ENCODE assay signal across 8 cellular contexts in genomic region chr18:35756506-35757117, GRCh38.
DNase-seq lines count a peak whose midpoint lies in the region; ATAC-seq and TF ChIP-seq lines count a peak whose summit lies in the region.

No MANE protein-coding gene starts in this region.

- peaks cover 8% of the 10 kb centered on the region; the same call in 1 of the 2 replicates for H3K4me1 ChIP-seq in H9 (ENCODE audit: insufficient read depth, low read length)

- no peak overlapping the region for H2BK20ac ChIP-seq in H9 (ENCODE audit: low read depth, low read length, poor library complexity, severe bottlenecking)

- H4K8ac ChIP-seq in H9 (replicated peaks; ENCODE audit: insufficient read length, low read depth, low read length): no peak overlapping the region

- no peak overlapping the region for H3K18ac ChIP-seq in H9 (ENCODE audit: insufficient read length, low read depth, low read length)

- H4K91ac ChIP-seq in H9 (ENCODE audit: insufficient read length, low read depth, low read length): no peak overlapping the region

- no peaks in the 10 kb centered on the region for H3K9me3 ChIP-seq in H9 (ENCODE audit: control insufficient read depth, low read depth, low read length)

- no peak overlapping the region for H3K4me3 Mint-ChIP-seq in H9
- H3K4me3 Mint-ChIP-seq in MCF 10A (ENCODE audit: unreplicated experiment): no peak overlapping the region

- H3K56ac ChIP-seq in H9 (ENCODE audit: insufficient read length, low read depth, low read length): no peak overlapping the region

- no peak overlapping the region for H2BK120ac ChIP-seq in H9 (ENCODE audit: low read depth, low read length, poor library complexity, severe bottlenecking)

- H3K27me3 ChIP-seq in H9 (ENCODE audit: insufficient read depth, low read length): no peaks in the 10 kb centered on the region

- CTCF ChIA-PET in MCF 10A (lab: Yijun Ruan, JAX): interaction anchor here (0.6 to 8.5 kb wide), 34 partner anchors 9 to 525 kb away, joined by 3 to 118 read pairs (median 4); no protein-coding TSS in a partner anchor

- H3K36me3 Mint-ChIP-seq in H9 (ENCODE audit: insufficient read depth in 1 of 3, low read depth in 3 of 3) (peaks cover 22 to 57% (median 40%) of the 10 kb centered on the region in 3 experiments), MCF 10A (ENCODE audit: insufficient read depth, unreplicated experiment) (no peaks in the 10 kb centered on the region)

- POLR2A ChIA-PET in MCF 10A (lab: Yijun Ruan, JAX): interaction anchor here (0.6 to 1.0 kb wide), 3 partner anchors 216 to 372 kb away, joined by 3 to 5 read pairs (median 4); partner anchors contain the start of genes RMP24 and SLC39A6

- H4K5ac ChIP-seq in H9 (ENCODE audit: insufficient read length, low read depth, low read length): no peak overlapping the region

- no peak overlapping the region for H2AFZ ChIP-seq in H9 (ENCODE audit: low read length)

- H3K23ac ChIP-seq in H9 (ENCODE audit: insufficient read length, low read depth, low read length): no peak overlapping the region

- intact Hi-C loops in MCF 10A (cut with micrococcal nuclease): loop anchor here (2.0 to 10.0 kb wide), 5 partner anchors 261 to 1001 kb away; no protein-coding TSS in a partner anchor

- no CpG with 5 or more reads among the region's 5 CpGs for WGBS in H9 (ENCODE audit: extremely low coverage, insufficient read length, low lambda C conversion rate)

- H3K4me2 ChIP-seq in H9 (ENCODE audit: insufficient read depth, insufficient read length, low read length): no peak overlapping the region

- H3K4ac ChIP-seq in H9 (ENCODE audit: low read depth, low read length): no peak overlapping the region

- H3K79me2 ChIP-seq in H9 (ENCODE audit: insufficient read depth, low read length): no peaks in the 10 kb centered on the region

- H3T11ph ChIP-seq in H9 (ENCODE audit: low read length): no peak overlapping the region

- H3K27ac Mint-ChIP-seq in H9 (peak overlapping the region in 1 of 3 experiments; percentile 32; a peak in 1 of 7 replicates), MCF 10A (ENCODE audit: low read depth, unreplicated experiment) (no peak overlapping the region)

- no peak overlapping the region for H2BK12ac ChIP-seq in H9 (ENCODE audit: insufficient read length, low read depth, low read length)

- DNase-seq in DMS153 treated with DMSO at 0.1 percent for 48 hours (lab: John Stamatoyannopoulos, UW; ENCODE audit: unreplicated experiment) (peak; percentile 69), H9 (peak; percentile 72), NCI-H187 (lab: John Stamatoyannopoulos, UW) (peak; percentile 4 to 5), T-helper 1 cell (peak in 4 of 5 donors; percentile 30 to 45 (median 38)), MCF 10A (ENCODE audit: unreplicated experiment) (peak; percentile 68), iris pigment epithelial cell (ENCODE audit: low read depth) (peak; percentile 53)
- peak; percentile 11 to 27 for DNase-seq in stimulated activated CD4-positive, alpha-beta T cell treated with anti-CD3 and anti-CD28 coated beads, Interleukin-1b, Interleukin-23, amount 100 ng/mL, for 4 hours (ENCODE audit: low read depth in 2 of 2)

- no peaks in the 10 kb centered on the region for H3K27me3 Mint-ChIP-seq in H9 (ENCODE audit: low read depth)
- peaks cover 18% of the 10 kb centered on the region for H3K27me3 Mint-ChIP-seq in MCF 10A (ENCODE audit: insufficient read depth, unreplicated experiment)

- H3K23me2 ChIP-seq in H9 (ENCODE audit: insufficient read length, low read depth, low read length, poor library complexity, severe bottlenecking): no peaks in the 10 kb centered on the region

- no peak overlapping the region for H3K9ac ChIP-seq in H9 (ENCODE audit: extremely low read depth, insufficient read length, low read length)

- no peak overlapping the region for H2BK15ac ChIP-seq in H9 (ENCODE audit: low read depth, low read length)

- no peak overlapping the region for H2BK5ac ChIP-seq in H9 (ENCODE audit: insufficient read length, low read length)

- no peaks in the 10 kb centered on the region for H3K79me1 ChIP-seq in H9 (ENCODE audit: insufficient read depth, low read depth, low read length, poor library complexity, severe bottlenecking)

- peaks cover 17% of the 10 kb centered on the region in 2 experiments for H3K4me1 Mint-ChIP-seq in H9
- no peaks in the 10 kb centered on the region for H3K4me1 Mint-ChIP-seq in MCF 10A (ENCODE audit: insufficient read depth, unreplicated experiment)

- no peak for ATAC-seq in HG03565 (IDR thresholded peaks at IDR 0.05; ENCODE audit: unreplicated experiment)

- no TSS peak for BruUV-seq in MCF 10A (replicated peaks; lab: Mats Ljungman, UMichigan)

- no peak overlapping the region for H2AK5ac ChIP-seq in H9 (ENCODE audit: insufficient read length, low read length)

- no peak overlapping the region for H3K27ac ChIP-seq in H9 (ENCODE audit: insufficient read length, low read depth, low read length)

- TF ChIP-seq CTCF in H9 (conservative IDR thresholded peaks at IDR 0.05) (peak; percentile 91), MCF 10A (IDR thresholded peaks at IDR 0.05; ENCODE audit: unreplicated experiment) (peak; percentile 81)

- no peaks in the 10 kb centered on the region for H4K20me1 ChIP-seq in H9 (ENCODE audit: control insufficient read depth, insufficient read depth, insufficient read length)

- H3K9me3 Mint-ChIP-seq in H9: peaks cover 43 to 44% of the 10 kb centered on the region in 2 experiments
- no peaks in the 10 kb centered on the region for H3K9me3 Mint-ChIP-seq in MCF 10A (ENCODE audit: unreplicated experiment)

- no peak overlapping the region for H3K14ac ChIP-seq in H9 (ENCODE audit: insufficient read depth, low read length)

Comparison
In these comparisons a context has a peak if more than half of its experiments do, and no peak if none do; other contexts are left out.
1. DNase-seq: peak in every context shown above with its lines; median percentile 72 in H9; 69 in DMS153 treated with DMSO at 0.1 percent for 48 hours; 68 in MCF 10A; 53 in iris pigment epithelial cell; 38 in T-helper 1 cell; 19 in stimulated activated CD4-positive, alpha-beta T cell treated with anti-CD3 and anti-CD28 coated beads, Interleukin-1b, Interleukin-23, amount 100 ng/mL, for 4 hours; 4 in NCI-H187.